1 cellular context compared by ENCODE assay signal in the genomic region with DNA sequence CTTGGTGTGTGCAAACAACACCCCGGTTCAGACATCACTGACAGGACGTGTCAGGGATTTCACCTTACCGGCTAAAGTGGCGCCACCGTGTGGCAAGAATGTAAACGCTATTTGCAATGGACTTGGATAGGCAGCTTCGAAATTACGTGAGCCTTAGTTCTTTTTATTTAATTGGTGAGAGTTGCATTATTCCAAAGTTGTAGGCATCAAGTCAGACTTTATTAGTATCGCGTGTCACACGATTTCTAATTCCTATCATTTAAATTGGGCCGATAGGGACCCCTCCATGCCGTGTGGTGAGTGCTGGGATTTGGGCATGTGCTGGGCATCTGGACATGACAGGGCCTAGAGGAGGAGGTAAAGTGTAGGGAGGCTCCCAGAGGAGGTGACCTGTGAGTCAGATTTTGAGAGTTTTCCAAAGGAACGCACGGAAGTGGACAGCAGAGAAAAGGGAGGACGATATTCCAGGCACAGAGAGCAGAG.
TF ChIP-seq lines count a peak whose summit lies in the region.

No MANE protein-coding gene starts in this region.

TF ChIP-seq in GM12878, 131 proteins besides CTCF, POLR2A, EP300 and RAD21:
- peak; percentile 45; the same call in 1 of the 2 replicates for TF ChIP-seq YY1 (IDR thresholded peaks at IDR 0.05; ENCODE audit: low read depth, low read length)
- TF ChIP-seq, protein P1, sequence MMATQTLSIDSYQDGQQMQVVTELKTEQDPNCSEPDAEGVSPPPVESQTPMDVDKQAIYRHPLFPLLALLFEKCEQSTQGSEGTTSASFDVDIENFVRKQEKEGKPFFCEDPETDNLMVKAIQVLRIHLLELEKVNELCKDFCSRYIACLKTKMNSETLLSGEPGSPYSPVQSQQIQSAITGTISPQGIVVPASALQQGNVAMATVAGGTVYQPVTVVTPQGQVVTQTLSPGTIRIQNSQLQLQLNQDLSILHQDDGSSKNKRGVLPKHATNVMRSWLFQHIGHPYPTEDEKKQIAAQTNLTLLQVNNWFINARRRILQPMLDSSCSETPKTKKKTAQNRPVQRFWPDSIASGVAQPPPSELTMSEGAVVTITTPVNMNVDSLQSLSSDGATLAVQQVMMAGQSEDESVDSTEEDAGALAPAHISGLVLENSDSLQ (IDR thresholded peaks at IDR 0.05): peak; percentile 56
- TF ChIP-seq, protein P2, sequence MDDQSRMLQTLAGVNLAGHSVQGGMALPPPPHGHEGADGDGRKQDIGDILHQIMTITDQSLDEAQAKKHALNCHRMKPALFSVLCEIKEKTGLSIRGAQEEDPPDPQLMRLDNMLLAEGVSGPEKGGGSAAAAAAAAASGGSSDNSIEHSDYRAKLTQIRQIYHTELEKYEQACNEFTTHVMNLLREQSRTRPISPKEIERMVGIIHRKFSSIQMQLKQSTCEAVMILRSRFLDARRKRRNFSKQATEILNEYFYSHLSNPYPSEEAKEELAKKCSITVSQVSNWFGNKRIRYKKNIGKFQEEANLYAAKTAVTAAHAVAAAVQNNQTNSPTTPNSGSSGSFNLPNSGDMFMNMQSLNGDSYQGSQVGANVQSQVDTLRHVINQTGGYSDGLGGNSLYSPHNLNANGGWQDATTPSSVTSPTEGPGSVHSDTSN (IDR thresholded peaks at IDR 0.05; ENCODE audit: insufficient replicate concordance, low read depth, low read length): peak; percentile 13
- no peak for TF ChIP-seq ASH2L (IDR thresholded peaks at IDR 0.05; ENCODE audit: borderline replicate concordance, low read depth)
- peak; percentile 68; the same call in 1 of the 2 replicates for TF ChIP-seq SMC3 (IDR thresholded peaks at IDR 0.05; ENCODE audit: borderline replicate concordance, low read length)
